ENCODE assay signal across 32 cellular contexts in genomic region chr9:118669986-118670385, GRCh38.
"Had no signal": no experiment of that assay in that cellular context is flagged by ENCODE, and none has a peak within 500 bp of the region (broad histone marks: within the 10 kb centered on the region; RNA-seq: fewer than 3 reads in every experiment).

No MANE protein-coding gene starts in this region.

- H3K9me3 ChIP-seq: ascending aorta, Peyer's patch, SJSA1, SK-N-SH had no signal

- DNase-seq: activated CD4-positive, alpha-beta T cell treated with anti-CD3 and anti-CD28 coated beads for 36 hours; activated CD4-positive, alpha-beta T cell treated with anti-CD3 and anti-CD28 coated beads, Interleukin-2, amount 10 ng/mL, durations not matched to agents 7 days and 5 days; activated CD4-positive, alpha-beta T cell treated with anti-CD3 and anti-CD28 coated beads, Interleukin-2, amount 50 U/mL, for 48 hours; activated CD8-positive, alpha-beta T cell treated with anti-CD3 and anti-CD28 coated beads, Interleukin-2, amount 10 ng/mL, durations not matched to agents 7 days and 5 days; activated gamma-delta T cell; activated naive CD4-positive, alpha-beta T cell treated with Interleukin-2 at 50 U/mL for 16 hours; activated naive CD8-positive, alpha-beta T cell treated with anti-CD3 and anti-CD28 coated beads, Interleukin-2, amount 10 ng/mL, durations not matched to agents 7 days and 5 days; activated T-cell treated with anti-CD3 and anti-CD28 coated beads, Interleukin-2, amount 50 U/mL, for 24 hours; amygdala; MM.1S; MV-4-11; NCI-H1092; NCI-H1436 treated with DMSO at 0.1 percent for 48 hours; NCI-H1694 treated with DMSO at 0.1 percent for 48 hours; NCI-H2171 treated with DMSO at 0.1 percent for 48 hours; NCI-H2227 treated with DMSO at 0.1 percent for 48 hours; NCI-H446 treated with DMSO at 0.1 percent for 48 hours; NCI-H524; PC-3; Peyer's patch; RPMI8226; SHP77 treated with DMSO at 0.1 percent for 48 hours; SK-N-SH had no signal

- H3K4me2 ChIP-seq: SK-N-SH had no signal

- H3K27me3 ChIP-seq: ascending aorta, cardiac muscle cell, Peyer's patch, SJSA1 had no signal

- H3K4me3 Mint-ChIP-seq: activated CD4-positive, alpha-beta T cell treated with anti-CD3 and anti-CD28 coated beads for 36 hours; activated CD4-positive, alpha-beta T cell treated with anti-CD3 and anti-CD28 coated beads, Interleukin-2, amount 10 ng/mL, durations not matched to agents 7 days and 5 days; activated CD8-positive, alpha-beta T cell treated with anti-CD3 and anti-CD28 coated beads, Interleukin-2, amount 10 ng/mL, durations not matched to agents 7 days and 5 days; activated naive CD4-positive, alpha-beta T cell treated with anti-CD3 and anti-CD28 coated beads, Interleukin-2, amount 50 U/mL, for 24 hours; activated naive CD8-positive, alpha-beta T cell treated with anti-CD3 and anti-CD28 coated beads, Interleukin-2, amount 10 ng/mL, durations not matched to agents 7 days and 5 days; activated T-cell treated with anti-CD3 and anti-CD28 coated beads, Interleukin-2, amount 50 U/mL, for 24 hours; central memory CD8-positive, alpha-beta T cell; T-helper 1 cell treated with Interleukin-12 subunit alpha and Interleukin-12 subunit beta and Interleukin-4 antibody, amounts not matched to agents 30 μg/mL and 1 μg/mL, for 36 hours; T-helper 2 cell treated with Interferon-gamma antibody and Interleukin-4, amounts not matched to agents 5 μg/mL and 100 μg/mL, for 36 hours had no signal

- H3K36me3 Mint-ChIP-seq: activated naive CD4-positive, alpha-beta T cell treated with anti-CD3 and anti-CD28 coated beads, Interleukin-2, amount 50 U/mL, for 24 hours; activated naive CD8-positive, alpha-beta T cell treated with anti-CD3 and anti-CD28 coated beads, Interleukin-2, amount 10 ng/mL, durations not matched to agents 7 days and 5 days had no signal

- H3K4me3 ChIP-seq: ascending aorta, cardiac muscle cell, Peyer's patch, SJSA1 had no signal

- H3K9me3 Mint-ChIP-seq: activated CD4-positive, alpha-beta T cell treated with anti-CD3 and anti-CD28 coated beads, Interleukin-2, amount 10 ng/mL, durations not matched to agents 7 days and 5 days; T-helper 1 cell treated with Interleukin-12 subunit alpha and Interleukin-12 subunit beta and Interleukin-4 antibody, amounts not matched to agents 30 μg/mL and 1 μg/mL, for 36 hours; T-helper 2 cell treated with Interferon-gamma antibody and Interleukin-4, amounts not matched to agents 5 μg/mL and 100 μg/mL, for 36 hours had no signal

- H3K27me3 Mint-ChIP-seq: activated CD4-positive, alpha-beta T cell treated with anti-CD3 and anti-CD28 coated beads for 36 hours; activated CD4-positive, alpha-beta T cell treated with anti-CD3 and anti-CD28 coated beads, Interleukin-2, amount 10 ng/mL, durations not matched to agents 7 days and 5 days; activated naive CD4-positive, alpha-beta T cell treated with anti-CD3 and anti-CD28 coated beads, Interleukin-2, amount 50 U/mL, for 24 hours; activated naive CD8-positive, alpha-beta T cell treated with anti-CD3 and anti-CD28 coated beads, Interleukin-2, amount 10 ng/mL, durations not matched to agents 7 days and 5 days; activated T-cell treated with anti-CD3 and anti-CD28 coated beads, Interleukin-2, amount 50 U/mL, for 24 hours; central memory CD8-positive, alpha-beta T cell had no signal

- H3K9ac ChIP-seq: SK-N-SH had no signal

- H3K4me1 ChIP-seq: ascending aorta, Peyer's patch, SJSA1 had no signal

- ATAC-seq: activated CD4-positive, alpha-beta T cell treated with anti-CD3 and anti-CD28 coated beads for 36 hours; activated CD4-positive, CD25-positive, alpha-beta regulatory T cell treated with anti-CD3 and anti-CD28 coated beads, Interleukin-2, amount 50 U/mL, for 24 hours; activated CD8-positive, alpha-beta T cell treated with anti-CD3 and anti-CD28 coated beads, Interleukin-2, amount 10 ng/mL, durations not matched to agents 7 days and 5 days; PC-3 had no signal

- H3K27ac Mint-ChIP-seq: activated CD4-positive, alpha-beta T cell treated with anti-CD3 and anti-CD28 coated beads for 36 hours; activated CD4-positive, alpha-beta T cell treated with anti-CD3 and anti-CD28 coated beads, Interleukin-2, amount 10 ng/mL, durations not matched to agents 7 days and 5 days; activated CD8-positive, alpha-beta T cell treated with anti-CD3 and anti-CD28 coated beads, Interleukin-2, amount 10 ng/mL, durations not matched to agents 7 days and 5 days; activated naive CD4-positive, alpha-beta T cell treated with anti-CD3 and anti-CD28 coated beads, Interleukin-2, amount 50 U/mL, for 24 hours; activated naive CD8-positive, alpha-beta T cell treated with anti-CD3 and anti-CD28 coated beads, Interleukin-2, amount 10 ng/mL, durations not matched to agents 7 days and 5 days; activated T-cell treated with anti-CD3 and anti-CD28 coated beads, Interleukin-2, amount 50 U/mL, for 24 hours; activated T-helper 2 cell treated with anti-CD3 and anti-CD28 coated beads, Interferon-gamma antibody, Interleukin-2, Interleukin-4, amounts not matched to agents 10 μg/mL and 5 μg/mL and 100 μg/mL, durations not matched to agents 14 hours and 24 hours and 36 hours; T-helper 1 cell treated with Interleukin-12 subunit alpha and Interleukin-12 subunit beta and Interleukin-4 antibody, amounts not matched to agents 30 μg/mL and 1 μg/mL, for 36 hours; T-helper 2 cell treated with Interferon-gamma antibody and Interleukin-4, amounts not matched to agents 5 μg/mL and 100 μg/mL, for 36 hours had no signal

- H3K27ac ChIP-seq: ascending aorta, cardiac muscle cell, Peyer's patch, SJSA1 had no signal

- H3K4me1 Mint-ChIP-seq: activated CD4-positive, alpha-beta T cell treated with anti-CD3 and anti-CD28 coated beads for 36 hours; activated CD4-positive, alpha-beta T cell treated with anti-CD3 and anti-CD28 coated beads, Interleukin-2, amount 10 ng/mL, durations not matched to agents 7 days and 5 days; activated naive CD4-positive, alpha-beta T cell treated with anti-CD3 and anti-CD28 coated beads, Interleukin-2, amount 50 U/mL, for 24 hours; activated naive CD8-positive, alpha-beta T cell treated with anti-CD3 and anti-CD28 coated beads, Interleukin-2, amount 10 ng/mL, durations not matched to agents 7 days and 5 days; central memory CD8-positive, alpha-beta T cell had no signal

- H3K36me3 ChIP-seq: ascending aorta, cardiac muscle cell, Peyer's patch, SJSA1 had no signal
